23 cellular contexts compared by ENCODE assay signal in genomic region chr3:107412376-107412775, GRCh38.
DNase-seq lines count a peak whose midpoint lies in the region; ATAC-seq and TF ChIP-seq lines count a peak whose summit lies in the region.
"Had no signal": no experiment of that assay in that cellular context is flagged by ENCODE, and none has a peak within 500 bp of the region (broad histone marks: within the 10 kb centered on the region; RNA-seq: fewer than 3 reads in every experiment).

No MANE protein-coding gene starts in this region.

- TF ChIP-seq POLR2A in GM18505 (IDR thresholded peaks at IDR 0.05; ENCODE audit: borderline replicate concordance, extremely low read depth, insufficient read depth, insufficient read length), result no peak

- TF ChIP-seq CTCF in fibroblast of mammary gland (conservative IDR thresholded peaks at IDR 0.05; ENCODE audit: control insufficient read depth, insufficient read depth, low read depth, low read length), result no peak

- peak; percentile 70 for DNase-seq in HCEC 1CT
- peak; percentile 49 to 71 for DNase-seq in NCI-H446 (lab: John Stamatoyannopoulos, UW)
- peak; percentile 80 for DNase-seq in fibroblast of mammary gland (ENCODE audit: low read depth)
- no peak for DNase-seq in MV-4-11 (lab: John Stamatoyannopoulos, UW)
- DNase-seq in COLO668 (lab: John Stamatoyannopoulos, UW; ENCODE audit: unreplicated experiment), result no peak
- DNase-seq in T1000 (lab: John Stamatoyannopoulos, UW), result no peak
- DNase-seq: activated CD4-positive, alpha-beta T cell treated with anti-CD3 and anti-CD28 coated beads, Interleukin-2, amount 10 ng/mL, durations not matched to agents 24 days and 14 days; activated CD8-positive, alpha-beta memory T cell treated with anti-CD3 and anti-CD28 coated beads, Interleukin-2, amount 10 ng/mL, durations not matched to agents 7 days and 5 days; BE2C; Caco-2; cerebellar nuclear complex; H7; lower lobe of right lung; MM.1S; NCI-H2227 treated with DMSO at 0.1 percent for 48 hours; OCI-M1; SHP77 treated with DMSO at 0.1 percent for 48 hours; small intestine; T-helper 1 cell had no signal

- ATAC-seq in GM18505 (IDR thresholded peaks at IDR 0.05; ENCODE audit: unreplicated experiment), result no peak
- ATAC-seq: activated CD8-positive, alpha-beta memory T cell treated with anti-CD3 and anti-CD28 coated beads, Interleukin-2, amount 10 ng/mL, durations not matched to agents 7 days and 5 days; lower lobe of right lung; stimulated activated memory B cell treated with anti-CD40 and anti-IgM and Interleukin-4, amounts not matched to agents 10 μg/mL and 1 μg/mL and 100 μg/mL, for 72 hours had no signal

- no peak overlapping the region for H3K4me3 ChIP-seq in fibroblast of mammary gland (ENCODE audit: control insufficient read depth, low read depth, low read length)
- H3K4me3 ChIP-seq: ascending aorta, lower lobe of right lung, prostate gland had no signal

Comparison
In these comparisons a context has a peak if more than half of its experiments do, and no peak if none do; other contexts are left out.
1. DNase-seq: peak in HCEC 1CT (single experiment), NCI-H446 (2 of 2) and fibroblast of mammary gland (single experiment); none in MV-4-11 (single experiment), COLO668 (single experiment) and T1000 (single experiment).